25 cellular contexts compared by ENCODE assay signal in genomic region chr1:41038110-41038509, GRCh38. TPM values are rescaled to one million over a fixed set of nuclear protein-coding genes. Genes with fewer than 3 reads are reported as not detected.
DNase-seq lines count a peak whose midpoint lies in the region; ATAC-seq and TF ChIP-seq lines count a peak whose summit lies in the region.
"Had no signal": no experiment of that assay in that cellular context is flagged by ENCODE, and none has a peak within 500 bp of the region (broad histone marks: within the 10 kb centered on the region; RNA-seq: fewer than 3 reads in every experiment).

No MANE protein-coding gene starts in this region.

- H3K27me3 ChIP-seq in neural progenitor cell, result no peaks in the 10 kb centered on the region
- no peaks in the 10 kb centered on the region for H3K27me3 ChIP-seq in naive thymus-derived CD4-positive, alpha-beta T cell (ENCODE audit: control insufficient read depth in 2 of 2, insufficient read depth in 2 of 2, low read length in 2 of 2)

- H3K27ac ChIP-seq in neural progenitor cell, result no peak overlapping the region
- no peak overlapping the region for H3K27ac ChIP-seq in naive thymus-derived CD4-positive, alpha-beta T cell (ENCODE audit: low read depth, low read length)
- H3K27ac ChIP-seq: epithelial cell of prostate had no signal

- H3K4me2 ChIP-seq in neural progenitor cell, result no peak overlapping the region

- peak; percentile 38 for DNase-seq in ELR (ENCODE audit: low read depth)
- peak; percentile 40 for DNase-seq in SK-MEL-5 (ENCODE audit: low read depth, low spot score)
- DNase-seq in epithelial cell of esophagus (ENCODE audit: low read depth), result no peak
- DNase-seq in neural progenitor cell (ENCODE audit: low spot score), result no peak
- DNase-seq in HK-2 (ENCODE audit: unreplicated experiment), result no peak
- no peak for DNase-seq in naive thymus-derived CD4-positive, alpha-beta T cell
- no peak for DNase-seq in activated naive CD4-positive, alpha-beta T cell treated with anti-CD3 and anti-CD28 coated beads for 36 hours
- DNase-seq: activated CD4-positive, CD25-positive, alpha-beta regulatory T cell treated with anti-CD3 and anti-CD28 coated beads, Interleukin-2, amount 50 U/mL, for 72 hours; activated CD8-positive, alpha-beta memory T cell treated with anti-CD3 and anti-CD28 coated beads for 24 hours; activated naive CD4-positive, alpha-beta T cell; activated T-cell treated with anti-CD3 and anti-CD28 coated beads, Interleukin-2, amount 50 U/mL, for 4 hours; amniotic stem cell; central memory CD4-positive, alpha-beta T cell; left cardiac atrium; mesenchymal stem cell; naive B cell; NCI-H1092 treated with DMSO at 0.1 percent for 48 hours; NCI-H524; retina; stimulated activated CD4-positive, alpha-beta T cell treated with anti-CD3 and anti-CD28 coated beads, Interleukin-4, amount 100 ng/mL, for 24 hours; stimulated activated naive CD4-positive, alpha-beta T cell treated with Interleukin-2 at 50 U/mL for 16 hours; T1000 had no signal

- intact Hi-C loops in naive thymus-derived CD4-positive, alpha-beta T cell (cut with micrococcal nuclease), result no loop called here
- intact Hi-C loops in activated naive CD4-positive, alpha-beta T cell treated with anti-CD3 and anti-CD28 coated beads for 36 hours (cut with micrococcal nuclease), result no loop called here

- H3F3A ChIP-seq in neural progenitor cell (ENCODE audit: low read depth), result no peaks in the 10 kb centered on the region

- no peaks in the 10 kb centered on the region for H3K36me3 ChIP-seq in neural progenitor cell
- peaks cover 0 to 58% (median 0%) of the 10 kb centered on the region in 3 experiments for H3K36me3 ChIP-seq in naive thymus-derived CD4-positive, alpha-beta T cell (ENCODE audit: control insufficient read depth in 2 of 3, insufficient read depth in 3 of 3, low read length in 3 of 3)

- peaks cover 23% of the 10 kb centered on the region for H3K36me3 Mint-ChIP-seq in neural progenitor cell
- H3K36me3 Mint-ChIP-seq in naive thymus-derived CD4-positive, alpha-beta T cell, result peaks cover 9 to 29% (median 13%) of the 10 kb centered on the region in 5 donors
- peaks cover 14% of the 10 kb centered on the region for H3K36me3 Mint-ChIP-seq in activated naive CD4-positive, alpha-beta T cell treated with anti-CD3 and anti-CD28 coated beads for 36 hours (ENCODE audit: low read depth)

- no peaks in the 10 kb centered on the region for H3K9me3 ChIP-seq in neural progenitor cell (ENCODE audit: low read depth)
- no peaks in the 10 kb centered on the region for H3K9me3 ChIP-seq in naive thymus-derived CD4-positive, alpha-beta T cell (ENCODE audit: control insufficient read depth in 2 of 3, low read length in 3 of 3)

- H4K20me1 ChIP-seq in neural progenitor cell (ENCODE audit: low read depth), result no peaks in the 10 kb centered on the region

- H3K4me1 ChIP-seq in neural progenitor cell, result no peaks in the 10 kb centered on the region
- no peaks in the 10 kb centered on the region for H3K4me1 ChIP-seq in naive thymus-derived CD4-positive, alpha-beta T cell (ENCODE audit: control insufficient read depth in 2 of 2, insufficient read depth in 2 of 2, low read length in 2 of 2)

- in situ Hi-C loops in SK-MEL-5 (cut with HindIII; ENCODE audit: low pct_unique_long_range_greater_than_20kb, low sequenced_read_pairs), result no loop called here

- H3K4me3 ChIP-seq in epithelial cell of esophagus (ENCODE audit: low read length), result no peak overlapping the region
- H3K4me3 ChIP-seq in neural progenitor cell, result no peak overlapping the region
- no peak overlapping the region for H3K4me3 ChIP-seq in naive thymus-derived CD4-positive, alpha-beta T cell (ENCODE audit: low read length)

- POLR2A ChIA-PET in naive thymus-derived CD4-positive, alpha-beta T cell (lab: Charles Lee), result no interaction called here

- no peaks in the 10 kb centered on the region for H3K27me3 Mint-ChIP-seq in neural progenitor cell (ENCODE audit: insufficient read depth, low read depth)
- H3K27me3 Mint-ChIP-seq in naive thymus-derived CD4-positive, alpha-beta T cell, result no peaks in the 10 kb centered on the region
- no peaks in the 10 kb centered on the region for H3K27me3 Mint-ChIP-seq in activated naive CD4-positive, alpha-beta T cell treated with anti-CD3 and anti-CD28 coated beads for 36 hours (ENCODE audit: low read depth)
- H3K27me3 Mint-ChIP-seq: B cell, naive B cell had no signal

- no peaks in the 10 kb centered on the region for H3K9me3 Mint-ChIP-seq in neural progenitor cell
- no peaks in the 10 kb centered on the region for H3K9me3 Mint-ChIP-seq in naive thymus-derived CD4-positive, alpha-beta T cell
- no peaks in the 10 kb centered on the region for H3K9me3 Mint-ChIP-seq in activated naive CD4-positive, alpha-beta T cell treated with anti-CD3 and anti-CD28 coated beads for 36 hours
- H3K9me3 Mint-ChIP-seq: activated T-cell treated with anti-CD3 and anti-CD28 coated beads, Interleukin-2, amount 50 U/mL, for 4 hours; naive B cell had no signal

- no peak overlapping the region for H3K4me3 Mint-ChIP-seq in neural progenitor cell
- no peak overlapping the region for H3K4me3 Mint-ChIP-seq in naive thymus-derived CD4-positive, alpha-beta T cell
- no peak overlapping the region for H3K4me3 Mint-ChIP-seq in activated naive CD4-positive, alpha-beta T cell treated with anti-CD3 and anti-CD28 coated beads for 36 hours
- H3K4me3 Mint-ChIP-seq: activated T-cell treated with anti-CD3 and anti-CD28 coated beads, Interleukin-2, amount 50 U/mL, for 4 hours; B cell; naive B cell had no signal

- no peak overlapping the region for H2AFZ ChIP-seq in neural progenitor cell (replicated peaks)

- H3K27ac Mint-ChIP-seq in neural progenitor cell, result no peak overlapping the region
- H3K27ac Mint-ChIP-seq in naive thymus-derived CD4-positive, alpha-beta T cell, result no peak overlapping the region
- H3K27ac Mint-ChIP-seq in activated naive CD4-positive, alpha-beta T cell treated with anti-CD3 and anti-CD28 coated beads for 36 hours, result no peak overlapping the region
- H3K27ac Mint-ChIP-seq: B cell had no signal

- no peaks in the 10 kb centered on the region for H3K4me1 Mint-ChIP-seq in neural progenitor cell
- peaks cover 0 to 4% (median 0%) of the 10 kb centered on the region in 7 donors for H3K4me1 Mint-ChIP-seq in naive thymus-derived CD4-positive, alpha-beta T cell
- no peaks in the 10 kb centered on the region for H3K4me1 Mint-ChIP-seq in activated naive CD4-positive, alpha-beta T cell treated with anti-CD3 and anti-CD28 coated beads for 36 hours (ENCODE audit: low read depth)
- H3K4me1 Mint-ChIP-seq: B cell, naive B cell had no signal

- TF ChIP-seq CTCF in epithelial cell of esophagus (IDR thresholded peaks at IDR 0.05; ENCODE audit: insufficient read depth, low read depth, low read length, missing control alignments) (peak; percentile 45), neural progenitor cell (IDR thresholded peaks at IDR 0.05) (peak; percentile 11)

- CTCF ChIA-PET in naive thymus-derived CD4-positive, alpha-beta T cell (lab: Charles Lee), result interaction anchor here (1.1 kb wide), 1 partner anchor 11 kb away, joined by 3 read pairs; no protein-coding TSS in a partner anchor
- CTCF ChIA-PET in activated naive CD4-positive, alpha-beta T cell treated with anti-CD3 and anti-CD28 coated beads for 36 hours (lab: Charles Lee), result interaction anchor here (1.1 kb wide), 1 partner anchor 86 kb away, joined by 4 read pairs; no protein-coding TSS in a partner anchor

- no peaks in the 10 kb centered on the region for H3K79me2 ChIP-seq in neural progenitor cell (ENCODE audit: low read depth)

- no peak overlapping the region for H3K9ac ChIP-seq in neural progenitor cell

- no peak for ATAC-seq in naive thymus-derived CD4-positive, alpha-beta T cell
- ATAC-seq: activated T-cell treated with anti-CD3 and anti-CD28 coated beads, Interleukin-2, amount 50 U/mL, for 4 hours; left cardiac atrium had no signal

RNA-seq across cellular contexts. Expression of gene SLFNL1, which starts 16.6 kb away (rescaled TPM):
- 0.05 and 0.16 TPM in 2 replicates for total RNA-seq in SK-MEL-5 (2014; rRNA removed; shearing (Covaris generic))
- polyA plus RNA-seq in SK-MEL-5 (2015; cell fraction: cytosol; rRNA removed), result not detected in 2 replicates
- polyA plus RNA-seq in SK-MEL-5 (2015; cell fraction: nucleus; rRNA removed), result 0.08 and 0.23 TPM in 2 replicates
- 0.19 TPM in 1 of 2 replicates, not detected in the other for total RNA-seq in neural progenitor cell (ENCODE audit: low replicate concordance)
- 1 to 10 TPM in 1 of 5 experiments, under 1 TPM in 4; 0.19 to 1.1 (median 0.29) TPM for total RNA-seq in naive thymus-derived CD4-positive, alpha-beta T cell
- under 1 TPM; 0.25 to 0.69 TPM for polyA plus RNA-seq in naive thymus-derived CD4-positive, alpha-beta T cell
- under 1 TPM; 0.10 to 0.12 TPM for total RNA-seq in activated naive CD4-positive, alpha-beta T cell treated with anti-CD3 and anti-CD28 coated beads for 36 hours
- total RNA-seq: Daoy had no signal

RNA-seq across cellular contexts. Expression of gene CTPS1, which starts 58.6 kb away (rescaled TPM):
- 19.2 and 23.0 TPM in 2 replicates for total RNA-seq in SK-MEL-5 (2014; rRNA removed; shearing (Covaris generic))
- polyA plus RNA-seq in SK-MEL-5 (2015; cell fraction: cytosol; rRNA removed), result 39.8 and 50.5 TPM in 2 replicates
- 118 TPM in 2 replicates for polyA plus RNA-seq in SK-MEL-5 (2015; cell fraction: nucleus; rRNA removed)
- 73.8 and 77.6 TPM in 2 replicates for total RNA-seq in neural progenitor cell (ENCODE audit: low replicate concordance)
- 10 to 100 TPM; 16.4 to 57.6 (median 40.6) TPM for total RNA-seq in naive thymus-derived CD4-positive, alpha-beta T cell
- 10 to 100 TPM; 12.4 to 16.5 TPM for polyA plus RNA-seq in naive thymus-derived CD4-positive, alpha-beta T cell
- total RNA-seq in activated naive CD4-positive, alpha-beta T cell treated with anti-CD3 and anti-CD28 coated beads for 36 hours, result 10 to 100 TPM; 74.9 to 75.1 TPM

Comparison
In these comparisons a context has a peak if more than half of its experiments do, and no peak if none do; other contexts are left out.
1. DNase-seq: peak in ELR (single experiment) and SK-MEL-5 (single experiment); none in epithelial cell of esophagus (single experiment), neural progenitor cell (single experiment), HK-2 (single experiment), naive thymus-derived CD4-positive, alpha-beta T cell (0 of 9) and activated naive CD4-positive, alpha-beta T cell treated with anti-CD3 and anti-CD28 coated beads for 36 hours (single experiment).